Comparison of ENCODE assay signal across 19 cellular contexts in genomic region chr1:43537423-43538142, GRCh38. TPM values are rescaled to one million over a fixed set of nuclear protein-coding genes. Genes with fewer than 3 reads are reported as not detected.
A peak's percentile ranks its signal among the peaks of the same experiment; 100 is the strongest.
DNase-seq lines count a peak whose midpoint lies in the region; ATAC-seq and TF ChIP-seq lines count a peak whose summit lies in the region.
"Had no signal": no experiment of that assay in that cellular context is flagged by ENCODE, and none has a peak within 500 bp of the region (broad histone marks: within the 10 kb centered on the region; RNA-seq: fewer than 3 reads in every experiment).

No MANE protein-coding gene starts in this region.

- 0 out of 2 replicates have a peak, but pooled peaks cover 2% of the 10 kb centered on the region for H3F3A ChIP-seq in GM23338 (replicated peaks; ENCODE audit: low read depth)

- H3K27me3 Mint-ChIP-seq in GM23338 (ENCODE audit: insufficient read depth, low read depth, poor library complexity) (peaks cover 30% of the 10 kb centered on the region), glutamatergic neuron (ENCODE audit: unreplicated experiment) (peaks cover 8% of the 10 kb centered on the region)

- H3K27me3 ChIP-seq in GM23338 (ENCODE audit: insufficient read depth) (no peaks in the 10 kb centered on the region), prostate gland (replicated peaks; ENCODE audit: insufficient read depth) (no peaks in the 10 kb centered on the region)

- no peaks in the 10 kb centered on the region for H3K9me3 ChIP-seq in prostate gland

- H3K27ac Mint-ChIP-seq in GM23338: no peak overlapping the region
- H3K27ac Mint-ChIP-seq in glutamatergic neuron (ENCODE audit: unreplicated experiment): no peak overlapping the region
- H3K27ac Mint-ChIP-seq: activated naive CD8-positive, alpha-beta T cell treated with anti-CD3 and anti-CD28 coated beads for 36 hours; dendritic cell treated with granulocyte-macrophage colony-stimulating factor and Interleukin-4, amounts not matched to agents 40 ng/mL and 50 ng/mL, for 4 days had no signal

- peaks cover 80% of the 10 kb centered on the region for H3K79me2 ChIP-seq in GM23338 (replicated peaks; ENCODE audit: insufficient read depth)

- TF ChIP-seq CTCF in GM23338 (conservative IDR thresholded peaks at IDR 0.05; ENCODE audit: low read depth in 2 of 2) (no peak), VCaP (conservative IDR thresholded peaks at IDR 0.05) (no peak), glutamatergic neuron (IDR thresholded peaks at IDR 0.05; ENCODE audit: partially characterized antibody, unreplicated experiment) (no peak), prostate gland (IDR thresholded peaks at IDR 0.05) (no peak)

- intact Hi-C loops in prostate gland (cut with DNase I): no loop called here

- no peaks in the 10 kb centered on the region for H3K9me2 ChIP-seq in GM23338 (ENCODE audit: insufficient read depth)

- H3K9me3 Mint-ChIP-seq in GM23338 (no peaks in the 10 kb centered on the region), glutamatergic neuron (ENCODE audit: unreplicated experiment) (peaks cover 2% of the 10 kb centered on the region)
- H3K9me3 Mint-ChIP-seq: activated naive CD8-positive, alpha-beta T cell treated with anti-CD3 and anti-CD28 coated beads for 36 hours; dendritic cell treated with granulocyte-macrophage colony-stimulating factor and Interleukin-4, amounts not matched to agents 40 ng/mL and 50 ng/mL, for 4 days; H9; nephron progenitor cell had no signal

- WGBS in prostate gland: 49% methylated on average over 9 of the region's 9 CpGs

- peaks cover 74% of the 10 kb centered on the region for H4K20me1 ChIP-seq in GM23338 (replicated peaks; ENCODE audit: insufficient read depth)

- no peak overlapping the region for H3K27ac ChIP-seq in GM23338 (ENCODE audit: low read depth)
- H3K27ac ChIP-seq in VCaP: peak overlapping the region; percentile 66
- peak overlapping the region; percentile 65 to 97 for H3K27ac ChIP-seq in prostate gland

- H3K4me3 Mint-ChIP-seq in GM23338 (no peak overlapping the region), glutamatergic neuron (ENCODE audit: unreplicated experiment) (peak overlapping the region; percentile 35)
- H3K4me3 Mint-ChIP-seq: activated naive CD8-positive, alpha-beta T cell treated with anti-CD3 and anti-CD28 coated beads for 36 hours; dendritic cell treated with granulocyte-macrophage colony-stimulating factor and Interleukin-4, amounts not matched to agents 40 ng/mL and 50 ng/mL, for 4 days; H9; nephron progenitor cell had no signal

- peaks cover 27% of the 10 kb centered on the region for H3K4me1 ChIP-seq in GM23338 (ENCODE audit: insufficient read depth)
- peaks cover 66% of the 10 kb centered on the region for H3K4me1 ChIP-seq in prostate gland (replicated peaks)

- peaks cover 74% of the 10 kb centered on the region for H3K4me1 Mint-ChIP-seq in GM23338
- H3K4me1 Mint-ChIP-seq in glutamatergic neuron (ENCODE audit: low read depth, unreplicated experiment): peaks cover 19% of the 10 kb centered on the region

- peak; percentile 21 for ATAC-seq in GM23338
- ATAC-seq: GM12878 had no signal

- TF ChIP-seq POLR2A in prostate gland (IDR thresholded peaks at IDR 0.05): no peak

- no peak overlapping the region for H2AFZ ChIP-seq in GM23338

- H3K36me3 ChIP-seq in GM23338 (ENCODE audit: insufficient read depth) (0 out of 2 replicates have a peak, but pooled peaks cover 3% of the 10 kb centered on the region), prostate gland (no peaks in the 10 kb centered on the region)

- H3K4me3 ChIP-seq in GM23338 (no peak overlapping the region), prostate gland (peak overlapping the region in 1 of 2 donors; percentile 13)
- H3K4me3 ChIP-seq: GM12878 had no signal

- no peak for DNase-seq in GM23338 (ENCODE audit: low spot score)
- no peak for DNase-seq in glutamatergic neuron
- DNase-seq in prostate gland (ENCODE audit: low spot score): peak; percentile 90
- no peak for DNase-seq in SIG-M5 (lab: John Stamatoyannopoulos, UW)
- DNase-seq in superior temporal gyrus (ENCODE audit: extremely low spot score): no peak
- no peak for DNase-seq in NCI-H2227 (lab: John Stamatoyannopoulos, UW; ENCODE audit: unreplicated experiment)
- no peak for DNase-seq in activated CD8-positive, alpha-beta memory T cell treated with anti-CD3 and anti-CD28 coated beads, Interleukin-2, amount 50 U/mL, for 48 hours
- DNase-seq: activated naive CD8-positive, alpha-beta T cell treated with anti-CD3 and anti-CD28 coated beads for 36 hours; DMS79 treated with DMSO at 0.1 percent for 48 hours; foreskin fibroblast; H9; kidney glomerular epithelial cell; NCI-H446; nephron progenitor cell; stimulated activated CD4-positive, alpha-beta T cell treated with anti-CD3 and anti-CD28 coated beads, Interleukin-12 subunit alpha, Interleukin-12 subunit beta, amount 100 ng/mL, for 4 hours; T1000 had no signal

- H3K36me3 Mint-ChIP-seq in GM23338 (ENCODE audit: low read depth) (peaks cover 43% of the 10 kb centered on the region), glutamatergic neuron (ENCODE audit: unreplicated experiment) (peaks cover 11% of the 10 kb centered on the region)
- H3K36me3 Mint-ChIP-seq: activated naive CD8-positive, alpha-beta T cell treated with anti-CD3 and anti-CD28 coated beads for 36 hours had no signal

- H3K4me2 ChIP-seq in GM23338: no peak overlapping the region

TF ChIP-seq in GM23338, 12 proteins besides CTCF, POLR2A, EP300 and RAD21 (continues in another document):
- TF ChIP-seq NANOG (IDR thresholded peaks at IDR 0.05; ENCODE audit: borderline replicate concordance): no peak
- TF ChIP-seq ZNF114 (CRISPR knock-in tag; IDR thresholded peaks at IDR 0.05): no peak
- no peak for TF ChIP-seq ZNF331 (CRISPR knock-in tag; IDR thresholded peaks at IDR 0.05; ENCODE audit: low read depth)
- TF ChIP-seq ZNF462 (CRISPR knock-in tag; IDR thresholded peaks at IDR 0.05): no peak
- TF ChIP-seq JUNB (IDR thresholded peaks at IDR 0.05; ENCODE audit: unreplicated experiment): no peak
- no peak for TF ChIP-seq CREB1 (CRISPR knock-in tag; IDR thresholded peaks at IDR 0.05; ENCODE audit: low read depth)

RNA-seq across cellular contexts. Expression of gene PTPRF, which starts 6.9 kb away (rescaled TPM):
- 154 and 173 TPM in 2 replicates for total RNA-seq in GM23338 (2014; rRNA removed; shearing (Covaris generic))
- polyA plus RNA-seq in GM23338 (2016; fragmentation: Nextera tagmentation; extraction: Ambion mirVana): 48.7 and 52.4 TPM in 2 replicates
- total RNA-seq in glutamatergic neuron (ENCODE audit: unreplicated experiment): 171 TPM
- 100 to 1,000 TPM; 182 to 292 TPM for total RNA-seq in prostate gland
